ENCODE assay signal across 12 cellular contexts in genomic region chr2:100262043-100262442, GRCh38.
"Had no signal": no experiment of that assay in that cellular context is flagged by ENCODE, and none has a peak within 500 bp of the region (broad histone marks: within the 10 kb centered on the region; RNA-seq: fewer than 3 reads in every experiment).

No MANE protein-coding gene starts in this region.

- H3K4me3 ChIP-seq: cardiac muscle cell, colonic mucosa, heart right ventricle, pancreas, tibial nerve had no signal

- H3K9me3 Mint-ChIP-seq: activated CD4-positive, alpha-beta memory T cell treated with anti-CD3 and anti-CD28 coated beads for 36 hours; mesothelial cell of epicardium; neural progenitor cell; T-helper 2 cell treated with Interferon-gamma antibody and Interleukin-4, amounts not matched to agents 5 μg/mL and 100 μg/mL, for 36 hours had no signal

- DNase-seq: activated CD4-positive, alpha-beta memory T cell treated with anti-CD3 and anti-CD28 coated beads for 36 hours; activated naive CD4-positive, alpha-beta T cell treated with Interleukin-2 at 50 U/mL for 16 hours; effector CD4-positive, alpha-beta T cell; small intestine had no signal

- H3K4me3 Mint-ChIP-seq: activated CD4-positive, alpha-beta memory T cell treated with anti-CD3 and anti-CD28 coated beads for 36 hours; mesothelial cell of epicardium; neural progenitor cell; T-helper 2 cell treated with Interferon-gamma antibody and Interleukin-4, amounts not matched to agents 5 μg/mL and 100 μg/mL, for 36 hours had no signal

- H3K9me3 ChIP-seq: colonic mucosa, heart right ventricle, pancreas had no signal

- H3K27ac ChIP-seq: cardiac muscle cell, colonic mucosa, neural progenitor cell, pancreas, tibial nerve had no signal

- H3K27me3 Mint-ChIP-seq: activated CD4-positive, alpha-beta memory T cell treated with anti-CD3 and anti-CD28 coated beads for 36 hours had no signal

- H3K4me1 ChIP-seq: colonic mucosa, neural progenitor cell, pancreas, tibial nerve had no signal

- H3K27me3 ChIP-seq: cardiac muscle cell, colonic mucosa, neural progenitor cell, pancreas, tibial nerve had no signal

- H3K27ac Mint-ChIP-seq: activated CD4-positive, alpha-beta memory T cell treated with anti-CD3 and anti-CD28 coated beads for 36 hours; mesothelial cell of epicardium; neural progenitor cell; T-helper 2 cell treated with Interferon-gamma antibody and Interleukin-4, amounts not matched to agents 5 μg/mL and 100 μg/mL, for 36 hours had no signal

- H3K36me3 Mint-ChIP-seq: activated CD4-positive, alpha-beta memory T cell treated with anti-CD3 and anti-CD28 coated beads for 36 hours; mesothelial cell of epicardium; neural progenitor cell had no signal
